34 cellular contexts compared by ENCODE assay signal in genomic region chr2:204337638-204338037, GRCh38.
"Had no signal": no experiment of that assay in that cellular context is flagged by ENCODE, and none has a peak within 500 bp of the region (broad histone marks: within the 10 kb centered on the region; RNA-seq: fewer than 3 reads in every experiment).

No MANE protein-coding gene starts in this region.

- H3K9me3 ChIP-seq: adrenal gland, body of pancreas, breast epithelium had no signal

- FAIRE-seq: astrocyte, colon, TTC549 had no signal

- H3K4me1 ChIP-seq: body of pancreas, breast epithelium had no signal

- H3K4me3 ChIP-seq: adrenal gland, body of pancreas, breast epithelium had no signal

- H3K36me3 ChIP-seq: adrenal gland, brain microvascular endothelial cell, breast epithelium had no signal

- ATAC-seq: activated CD8-positive, alpha-beta T cell treated with anti-CD3 and anti-CD28 coated beads for 36 hours; activated naive CD4-positive, alpha-beta T cell treated with anti-CD3 and anti-CD28 coated beads, Interleukin-2, amount 50 U/mL, for 72 hours; activated T-cell treated with anti-CD3 and anti-CD28 coated beads, Interleukin-2, amount 50 U/mL, for 4 hours; activated T-cell treated with anti-CD3 and anti-CD28 coated beads, Interleukin-2, amount 50 U/mL, for 72 hours; activated T-helper 17 cell treated with anti-CD3 and anti-CD28 coated beads, Interleukin-2, amount 50 U/mL, for 72 hours; body of pancreas had no signal

- DNase-seq: activated B cell treated with CpG ODN at 0.5 μM for 24 hours; activated CD4-positive, alpha-beta memory T cell treated with anti-CD3 and anti-CD28 coated beads for 36 hours; activated CD4-positive, alpha-beta T cell treated with anti-CD3 and anti-CD28 coated beads for 4 hours; activated CD4-positive, alpha-beta T cell treated with anti-CD3 and anti-CD28 coated beads, Interleukin-2, amount 10 ng/mL, durations not matched to agents 24 days and 14 days; activated CD4-positive, alpha-beta T cell treated with anti-CD3 and anti-CD28 coated beads, Interleukin-2, amount 50 U/mL, for 1 hour; activated CD4-positive, alpha-beta T cell treated with anti-CD3 and anti-CD28 coated beads, Interleukin-2, amount 50 U/mL, for 4 hours; activated CD4-positive, CD25-positive, alpha-beta regulatory T cell treated with anti-CD3 and anti-CD28 coated beads, Interleukin-2, amount 50 U/mL, for 72 hours; activated CD8-positive, alpha-beta memory T cell treated with anti-CD3 and anti-CD28 coated beads, Interleukin-2, amount 50 U/mL, for 4 hours; activated CD8-positive, alpha-beta T cell treated with anti-CD3 and anti-CD28 coated beads for 36 hours; activated effector memory CD4-positive, alpha-beta T cell treated with anti-CD3 and anti-CD28 coated beads, Interleukin-2, amount 50 U/mL, for 16 hours; activated gamma-delta T cell treated with Interleukin-2 at 50 U/mL for 16 hours; activated naive CD4-positive, alpha-beta T cell; activated naive CD4-positive, alpha-beta T cell treated with anti-CD3 and anti-CD28 coated beads for 36 hours; activated naive CD4-positive, alpha-beta T cell treated with anti-CD3 and anti-CD28 coated beads, Interleukin-2, amount 50 U/mL, for 16 hours; activated naive CD8-positive, alpha-beta T cell treated with anti-CD3 and anti-CD28 coated beads for 36 hours; activated T-cell treated with anti-CD3 and anti-CD28 coated beads for 4 hours; activated T-cell treated with anti-CD3 and anti-CD28 coated beads, Interleukin-2, amount 50 U/mL, for 1 hour; activated T-cell treated with anti-CD3 and anti-CD28 coated beads, Interleukin-2, amount 50 U/mL, for 4 hours; activated T-cell treated with anti-CD3 and anti-CD28 coated beads, Interleukin-2, amount 50 U/mL, for 72 hours; adrenal gland; amniotic stem cell; aorta; body of pancreas; brain microvascular endothelial cell; central memory CD4-positive, alpha-beta T cell; T-helper 2 cell; T-helper 9 cell had no signal

- H3K27ac ChIP-seq: adrenal gland, body of pancreas, brain microvascular endothelial cell, breast epithelium, VCaP had no signal

- H3K27me3 ChIP-seq: body of pancreas, brain microvascular endothelial cell, breast epithelium had no signal
